1 cellular context compared by ENCODE assay signal in the genomic region with DNA sequence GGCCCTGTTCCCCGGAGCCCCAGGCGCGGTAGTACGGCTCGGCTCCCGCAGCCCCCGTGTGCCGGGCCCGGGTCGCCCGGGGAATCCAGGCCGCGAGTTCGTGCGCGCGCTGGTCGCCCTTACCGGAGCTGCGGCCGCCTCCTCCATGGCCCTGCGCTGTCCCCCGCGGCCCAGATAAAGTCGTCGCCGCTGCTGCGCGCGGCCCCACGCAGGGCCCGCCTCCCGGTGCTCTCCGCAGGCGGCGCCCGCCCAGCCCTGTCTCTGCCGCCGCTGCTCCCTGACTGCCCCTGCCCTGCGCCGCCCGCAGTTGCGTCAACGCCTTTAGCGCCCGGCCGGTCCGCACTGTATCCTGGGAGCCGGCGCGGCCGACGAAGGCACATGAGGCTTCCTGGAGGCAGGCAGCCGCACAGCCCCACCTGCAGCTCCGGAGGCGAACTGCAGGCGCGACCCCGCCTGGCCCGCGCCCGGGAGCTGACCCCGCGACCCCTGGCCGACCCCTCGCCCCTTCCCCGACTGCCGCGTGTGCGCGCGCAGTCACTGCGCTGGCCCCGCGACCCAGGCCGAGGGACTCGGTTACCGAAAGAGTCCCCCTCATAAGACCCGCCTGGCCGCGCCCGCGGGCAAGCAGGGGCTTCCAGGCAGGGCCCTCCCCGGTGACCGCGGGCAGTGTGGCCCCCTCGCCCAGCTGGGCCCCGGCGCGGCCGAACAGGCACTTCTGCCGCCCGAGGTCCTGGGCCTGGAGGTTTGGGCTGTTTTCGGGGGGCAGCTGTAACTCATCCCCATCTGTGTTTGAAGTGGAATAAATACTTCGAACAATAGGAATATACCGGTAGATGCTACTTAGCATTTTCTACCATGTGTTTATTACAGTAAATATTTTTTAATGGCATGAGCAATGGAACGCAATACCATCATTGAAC.
TF ChIP-seq lines count a peak whose summit lies in the region.

No MANE protein-coding gene starts in this region.

TF ChIP-seq in K562, 482 proteins besides CTCF, POLR2A, EP300 and RAD21 (continued from another document and continues in another):
- TF ChIP-seq, protein P1, sequence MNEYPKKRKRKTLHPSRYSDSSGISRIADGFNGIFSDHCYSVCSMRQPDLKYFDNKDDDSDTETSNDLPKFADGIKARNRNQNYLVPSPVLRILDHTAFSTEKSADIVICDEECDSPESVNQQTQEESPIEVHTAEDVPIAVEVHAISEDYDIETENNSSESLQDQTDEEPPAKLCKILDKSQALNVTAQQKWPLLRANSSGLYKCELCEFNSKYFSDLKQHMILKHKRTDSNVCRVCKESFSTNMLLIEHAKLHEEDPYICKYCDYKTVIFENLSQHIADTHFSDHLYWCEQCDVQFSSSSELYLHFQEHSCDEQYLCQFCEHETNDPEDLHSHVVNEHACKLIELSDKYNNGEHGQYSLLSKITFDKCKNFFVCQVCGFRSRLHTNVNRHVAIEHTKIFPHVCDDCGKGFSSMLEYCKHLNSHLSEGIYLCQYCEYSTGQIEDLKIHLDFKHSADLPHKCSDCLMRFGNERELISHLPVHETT (CRISPR knock-in tag; conservative IDR thresholded peaks at IDR 0.05 in 1 of 2, IDR thresholded peaks at IDR 0.05 in 1 of 2) = peak; percentile 88 to 100; a peak in 3 of 4 replicates
- TF ChIP-seq ZBTB8A (IDR thresholded peaks at IDR 0.05; ENCODE audit: partially characterized antibody) = no peak
- peak in 1 of 2 experiments; percentile 75; a peak in 1 of 4 replicates for TF ChIP-seq HDAC1 (IDR thresholded peaks at IDR 0.05)
- TF ChIP-seq POLR2AphosphoS5 (IDR thresholded peaks at IDR 0.05; ENCODE audit: control insufficient read depth, insufficient read depth, low read depth, low read length) = peak; percentile 93
- TF ChIP-seq, protein P2, sequence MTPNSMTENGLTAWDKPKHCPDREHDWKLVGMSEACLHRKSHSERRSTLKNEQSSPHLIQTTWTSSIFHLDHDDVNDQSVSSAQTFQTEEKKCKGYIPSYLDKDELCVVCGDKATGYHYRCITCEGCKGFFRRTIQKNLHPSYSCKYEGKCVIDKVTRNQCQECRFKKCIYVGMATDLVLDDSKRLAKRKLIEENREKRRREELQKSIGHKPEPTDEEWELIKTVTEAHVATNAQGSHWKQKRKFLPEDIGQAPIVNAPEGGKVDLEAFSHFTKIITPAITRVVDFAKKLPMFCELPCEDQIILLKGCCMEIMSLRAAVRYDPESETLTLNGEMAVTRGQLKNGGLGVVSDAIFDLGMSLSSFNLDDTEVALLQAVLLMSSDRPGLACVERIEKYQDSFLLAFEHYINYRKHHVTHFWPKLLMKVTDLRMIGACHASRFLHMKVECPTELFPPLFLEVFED (CRISPR knock-in tag; conservative IDR thresholded peaks at IDR 0.05) = no peak
- TF ChIP-seq MYC (IDR thresholded peaks at IDR 0.05; ENCODE audit: low read depth, low read length) = peak; percentile 98
- no peak for TF ChIP-seq MYC (CRISPR knock-in tag; IDR thresholded peaks at IDR 0.05; ENCODE audit: borderline replicate concordance, low read depth)
- peak in 1 of 2 experiments; percentile 75; a peak in 1 of 4 replicates for TF ChIP-seq FOXA3 (CRISPR knock-in tag; conservative IDR thresholded peaks at IDR 0.05 in 1 of 2, IDR thresholded peaks at IDR 0.05 in 1 of 2)
- peak; percentile 29; the same call in 1 of the 2 replicates for TF ChIP-seq ZNF644 (tag; IDR thresholded peaks at IDR 0.05; ENCODE audit: low read depth)
- TF ChIP-seq KAT2B (IDR thresholded peaks at IDR 0.05; ENCODE audit: low read depth, low read length) = no peak
- TF ChIP-seq FIP1L1 (IDR thresholded peaks at IDR 0.05; ENCODE audit: low read depth, low read length, poor library complexity, severe bottlenecking) = peak; percentile 77
- TF ChIP-seq ASH1L (IDR thresholded peaks at IDR 0.05; ENCODE audit: borderline replicate concordance, low read depth, partially characterized antibody) = no peak
- TF ChIP-seq GTF2F1 (IDR thresholded peaks at IDR 0.05; ENCODE audit: low read depth, low read length) = no peak; the same call in 1 of the 2 replicates
- TF ChIP-seq SMARCA4 (IDR thresholded peaks at IDR 0.05) = no peak
- TF ChIP-seq, protein P3, sequence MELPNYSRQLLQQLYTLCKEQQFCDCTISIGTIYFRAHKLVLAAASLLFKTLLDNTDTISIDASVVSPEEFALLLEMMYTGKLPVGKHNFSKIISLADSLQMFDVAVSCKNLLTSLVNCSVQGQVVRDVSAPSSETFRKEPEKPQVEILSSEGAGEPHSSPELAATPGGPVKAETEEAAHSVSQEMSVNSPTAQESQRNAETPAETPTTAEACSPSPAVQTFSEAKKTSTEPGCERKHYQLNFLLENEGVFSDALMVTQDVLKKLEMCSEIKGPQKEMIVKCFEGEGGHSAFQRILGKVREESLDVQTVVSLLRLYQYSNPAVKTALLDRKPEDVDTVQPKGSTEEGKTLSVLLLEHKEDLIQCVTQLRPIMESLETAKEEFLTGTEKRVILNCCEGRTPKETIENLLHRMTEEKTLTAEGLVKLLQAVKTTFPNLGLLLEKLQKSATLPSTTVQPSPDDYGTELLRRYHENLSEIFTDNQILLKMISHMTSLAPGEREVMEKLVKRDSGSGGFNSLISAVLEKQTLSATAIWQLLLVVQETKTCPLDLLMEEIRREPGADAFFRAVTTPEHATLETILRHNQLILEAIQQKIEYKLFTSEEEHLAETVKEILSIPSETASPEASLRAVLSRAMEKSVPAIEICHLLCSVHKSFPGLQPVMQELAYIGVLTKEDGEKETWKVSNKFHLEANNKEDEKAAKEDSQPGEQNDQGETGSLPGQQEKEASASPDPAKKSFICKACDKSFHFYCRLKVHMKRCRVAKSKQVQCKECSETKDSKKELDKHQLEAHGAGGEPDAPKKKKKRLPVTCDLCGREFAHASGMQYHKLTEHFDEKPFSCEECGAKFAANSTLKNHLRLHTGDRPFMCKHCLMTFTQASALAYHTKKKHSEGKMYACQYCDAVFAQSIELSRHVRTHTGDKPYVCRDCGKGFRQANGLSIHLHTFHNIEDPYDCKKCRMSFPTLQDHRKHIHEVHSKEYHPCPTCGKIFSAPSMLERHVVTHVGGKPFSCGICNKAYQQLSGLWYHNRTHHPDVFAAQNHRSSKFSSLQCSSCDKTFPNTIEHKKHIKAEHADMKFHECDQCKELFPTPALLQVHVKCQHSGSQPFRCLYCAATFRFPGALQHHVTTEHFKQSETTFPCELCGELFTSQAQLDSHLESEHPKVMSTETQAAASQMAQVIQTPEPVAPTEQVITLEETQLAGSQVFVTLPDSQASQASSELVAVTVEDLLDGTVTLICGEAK (IDR thresholded peaks at IDR 0.05) = peak; percentile 69
- TF ChIP-seq, protein P3 (CRISPR knock-in tag; IDR thresholded peaks at IDR 0.05) = no peak
- peak; percentile 81; the same call in 1 of the 2 replicates for TF ChIP-seq FOXK1 (CRISPR knock-in tag; IDR thresholded peaks at IDR 0.05; ENCODE audit: borderline replicate concordance)
- TF ChIP-seq TEAD2 (tag; IDR thresholded peaks at IDR 0.05) = no peak
- TF ChIP-seq ZNF79 (CRISPR knock-in tag; IDR thresholded peaks at IDR 0.05; ENCODE audit: low read depth) = no peak
- TF ChIP-seq, protein P4, sequence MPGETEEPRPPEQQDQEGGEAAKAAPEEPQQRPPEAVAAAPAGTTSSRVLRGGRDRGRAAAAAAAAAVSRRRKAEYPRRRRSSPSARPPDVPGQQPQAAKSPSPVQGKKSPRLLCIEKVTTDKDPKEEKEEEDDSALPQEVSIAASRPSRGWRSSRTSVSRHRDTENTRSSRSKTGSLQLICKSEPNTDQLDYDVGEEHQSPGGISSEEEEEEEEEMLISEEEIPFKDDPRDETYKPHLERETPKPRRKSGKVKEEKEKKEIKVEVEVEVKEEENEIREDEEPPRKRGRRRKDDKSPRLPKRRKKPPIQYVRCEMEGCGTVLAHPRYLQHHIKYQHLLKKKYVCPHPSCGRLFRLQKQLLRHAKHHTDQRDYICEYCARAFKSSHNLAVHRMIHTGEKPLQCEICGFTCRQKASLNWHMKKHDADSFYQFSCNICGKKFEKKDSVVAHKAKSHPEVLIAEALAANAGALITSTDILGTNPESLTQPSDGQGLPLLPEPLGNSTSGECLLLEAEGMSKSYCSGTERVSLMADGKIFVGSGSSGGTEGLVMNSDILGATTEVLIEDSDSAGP (CRISPR knock-in tag; IDR thresholded peaks at IDR 0.05) = peak; percentile 65; the same call in 1 of the 2 replicates
- TF ChIP-seq MXI1 (IDR thresholded peaks at IDR 0.05; ENCODE audit: low read depth, low read length) = 0 out of 2 replicates have a peak, but pooled peaks have one; percentile 51
- no peak for TF ChIP-seq TRIM28 (IDR thresholded peaks at IDR 0.05)
- TF ChIP-seq, protein P5, sequence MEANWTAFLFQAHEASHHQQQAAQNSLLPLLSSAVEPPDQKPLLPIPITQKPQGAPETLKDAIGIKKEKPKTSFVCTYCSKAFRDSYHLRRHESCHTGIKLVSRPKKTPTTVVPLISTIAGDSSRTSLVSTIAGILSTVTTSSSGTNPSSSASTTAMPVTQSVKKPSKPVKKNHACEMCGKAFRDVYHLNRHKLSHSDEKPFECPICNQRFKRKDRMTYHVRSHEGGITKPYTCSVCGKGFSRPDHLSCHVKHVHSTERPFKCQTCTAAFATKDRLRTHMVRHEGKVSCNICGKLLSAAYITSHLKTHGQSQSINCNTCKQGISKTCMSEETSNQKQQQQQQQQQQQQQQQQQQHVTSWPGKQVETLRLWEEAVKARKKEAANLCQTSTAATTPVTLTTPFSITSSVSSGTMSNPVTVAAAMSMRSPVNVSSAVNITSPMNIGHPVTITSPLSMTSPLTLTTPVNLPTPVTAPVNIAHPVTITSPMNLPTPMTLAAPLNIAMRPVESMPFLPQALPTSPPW (CRISPR knock-in tag; IDR thresholded peaks at IDR 0.05) = peak; percentile 81
- peak; percentile 100 for TF ChIP-seq GATAD2A (IDR thresholded peaks at IDR 0.05)
- TF ChIP-seq SLC30A9 (CRISPR knock-in tag; IDR thresholded peaks at IDR 0.05) = no peak
- no peak for TF ChIP-seq TCFL5 (CRISPR knock-in tag; conservative IDR thresholded peaks at IDR 0.05)
- no peak for TF ChIP-seq MECOM (CRISPR knock-in tag; IDR thresholded peaks at IDR 0.05)
- TF ChIP-seq, protein P6, sequence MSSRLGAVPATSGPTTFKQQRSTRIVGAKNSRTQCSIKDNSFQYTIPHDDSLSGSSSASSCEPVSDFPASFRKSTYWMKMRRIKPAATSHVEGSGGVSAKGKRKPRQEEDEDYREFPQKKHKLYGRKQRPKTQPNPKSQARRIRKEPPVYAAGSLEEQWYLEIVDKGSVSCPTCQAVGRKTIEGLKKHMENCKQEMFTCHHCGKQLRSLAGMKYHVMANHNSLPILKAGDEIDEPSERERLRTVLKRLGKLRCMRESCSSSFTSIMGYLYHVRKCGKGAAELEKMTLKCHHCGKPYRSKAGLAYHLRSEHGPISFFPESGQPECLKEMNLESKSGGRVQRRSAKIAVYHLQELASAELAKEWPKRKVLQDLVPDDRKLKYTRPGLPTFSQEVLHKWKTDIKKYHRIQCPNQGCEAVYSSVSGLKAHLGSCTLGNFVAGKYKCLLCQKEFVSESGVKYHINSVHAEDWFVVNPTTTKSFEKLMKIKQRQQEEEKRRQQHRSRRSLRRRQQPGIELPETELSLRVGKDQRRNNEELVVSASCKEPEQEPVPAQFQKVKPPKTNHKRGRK (tag; IDR thresholded peaks at IDR 0.05) = no peak
- no peak for TF ChIP-seq PCBP2 (IDR thresholded peaks at IDR 0.05; ENCODE audit: low read depth, low read length, poor library complexity, severe bottlenecking)
- TF ChIP-seq, protein P7, sequence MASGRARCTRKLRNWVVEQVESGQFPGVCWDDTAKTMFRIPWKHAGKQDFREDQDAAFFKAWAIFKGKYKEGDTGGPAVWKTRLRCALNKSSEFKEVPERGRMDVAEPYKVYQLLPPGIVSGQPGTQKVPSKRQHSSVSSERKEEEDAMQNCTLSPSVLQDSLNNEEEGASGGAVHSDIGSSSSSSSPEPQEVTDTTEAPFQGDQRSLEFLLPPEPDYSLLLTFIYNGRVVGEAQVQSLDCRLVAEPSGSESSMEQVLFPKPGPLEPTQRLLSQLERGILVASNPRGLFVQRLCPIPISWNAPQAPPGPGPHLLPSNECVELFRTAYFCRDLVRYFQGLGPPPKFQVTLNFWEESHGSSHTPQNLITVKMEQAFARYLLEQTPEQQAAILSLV (tag; IDR thresholded peaks at IDR 0.05) = 0 out of 2 replicates have a peak, but pooled peaks have one; percentile 14
- TF ChIP-seq, protein P8, sequence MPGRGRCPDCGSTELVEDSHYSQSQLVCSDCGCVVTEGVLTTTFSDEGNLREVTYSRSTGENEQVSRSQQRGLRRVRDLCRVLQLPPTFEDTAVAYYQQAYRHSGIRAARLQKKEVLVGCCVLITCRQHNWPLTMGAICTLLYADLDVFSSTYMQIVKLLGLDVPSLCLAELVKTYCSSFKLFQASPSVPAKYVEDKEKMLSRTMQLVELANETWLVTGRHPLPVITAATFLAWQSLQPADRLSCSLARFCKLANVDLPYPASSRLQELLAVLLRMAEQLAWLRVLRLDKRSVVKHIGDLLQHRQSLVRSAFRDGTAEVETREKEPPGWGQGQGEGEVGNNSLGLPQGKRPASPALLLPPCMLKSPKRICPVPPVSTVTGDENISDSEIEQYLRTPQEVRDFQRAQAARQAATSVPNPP (IDR thresholded peaks at IDR 0.05; ENCODE audit: borderline replicate concordance, insufficient read depth, insufficient read length) = no peak
- peak; percentile 89 for TF ChIP-seq FUS (optimal IDR thresholded peaks at IDR 0.05; ENCODE audit: low read depth, low read length)
- no peak for TF ChIP-seq TSC22D4 (tag; IDR thresholded peaks at IDR 0.05)
- TF ChIP-seq DPF2 (IDR thresholded peaks at IDR 0.05) = no peak
